ENCODE assay signal across 16 cellular contexts in the genomic region with DNA sequence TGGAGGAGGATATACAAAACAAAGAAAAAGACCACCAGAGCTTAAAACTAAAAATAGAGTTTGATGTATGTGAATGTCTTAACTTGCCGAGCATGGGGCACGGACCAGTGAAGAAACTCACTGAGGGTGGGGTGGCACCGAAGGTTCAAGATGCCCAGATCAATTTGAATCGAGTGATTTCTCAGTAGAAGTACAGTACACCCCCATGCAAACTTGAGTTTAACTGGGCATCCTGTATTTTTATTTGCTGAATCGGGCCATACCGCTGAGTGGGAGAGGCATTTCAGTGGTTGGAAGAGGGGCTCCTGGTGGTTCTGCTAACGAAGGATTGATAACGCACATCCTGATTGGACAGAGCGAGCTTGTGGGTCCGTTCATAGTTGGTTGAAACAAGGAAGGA.
"Had no signal": no experiment of that assay in that cellular context is flagged by ENCODE, and none has a peak within 500 bp of the region (broad histone marks: within the 10 kb centered on the region; RNA-seq: fewer than 3 reads in every experiment).

No MANE protein-coding gene starts in this region.

- H3K4me1 ChIP-seq: adrenal gland, right lobe of liver, transverse colon had no signal

- H3K27ac Mint-ChIP-seq: activated naive CD4-positive, alpha-beta T cell treated with anti-CD3 and anti-CD28 coated beads, Interleukin-2, amount 50 U/mL, for 72 hours; activated T-cell treated with anti-CD3 and anti-CD28 coated beads, Interleukin-2, amount 50 U/mL, for 72 hours; mesothelial cell of epicardium; stimulated activated effector memory CD8-positive, alpha-beta T cell treated with anti-CD3 and anti-CD28 coated beads, Interleukin-12 subunit alpha, Interleukin-12 subunit beta, amount 100 ng/mL, for 72 hours had no signal

- H3K27me3 ChIP-seq: right lobe of liver had no signal

- H3K27ac ChIP-seq: adrenal gland, cardiac muscle cell, right lobe of liver, SK-N-MC, transverse colon had no signal

- H3K9me3 ChIP-seq: adrenal gland, right lobe of liver, transverse colon had no signal

- H3K4me3 ChIP-seq: adrenal gland, cardiac muscle cell, lung, right lobe of liver, SK-N-MC, transverse colon had no signal

- H3K4me3 Mint-ChIP-seq: activated T-cell treated with anti-CD3 and anti-CD28 coated beads, Interleukin-2, amount 50 U/mL, for 72 hours; mesothelial cell of epicardium; stimulated activated effector memory CD8-positive, alpha-beta T cell treated with anti-CD3 and anti-CD28 coated beads, Interleukin-12 subunit alpha, Interleukin-12 subunit beta, amount 100 ng/mL, for 72 hours had no signal

- H3K36me3 Mint-ChIP-seq: activated naive CD4-positive, alpha-beta T cell treated with anti-CD3 and anti-CD28 coated beads, Interleukin-2, amount 50 U/mL, for 72 hours; mesothelial cell of epicardium; stimulated activated effector memory CD8-positive, alpha-beta T cell treated with anti-CD3 and anti-CD28 coated beads, Interleukin-12 subunit alpha, Interleukin-12 subunit beta, amount 100 ng/mL, for 72 hours had no signal

- H3K9me3 Mint-ChIP-seq: activated naive CD4-positive, alpha-beta T cell treated with anti-CD3 and anti-CD28 coated beads, Interleukin-2, amount 50 U/mL, for 72 hours; activated T-cell treated with anti-CD3 and anti-CD28 coated beads, Interleukin-2, amount 50 U/mL, for 72 hours; stimulated activated effector memory CD8-positive, alpha-beta T cell treated with anti-CD3 and anti-CD28 coated beads, Interleukin-12 subunit alpha, Interleukin-12 subunit beta, amount 100 ng/mL, for 72 hours had no signal

- DNase-seq: activated CD4-positive, alpha-beta T cell treated with anti-CD3 and anti-CD28 coated beads, Interleukin-2, amount 50 U/mL, for 4 hours; activated gamma-delta T cell treated with Interleukin-2 at 50 U/mL for 16 hours; activated T-cell treated with anti-CD3 and anti-CD28 coated beads, Interleukin-2, amount 50 U/mL, for 72 hours; adrenal gland; erythroblast; left colon; right lobe of liver; SHP77; stimulated activated CD4-positive, alpha-beta T cell treated with anti-CD3 and anti-CD28 coated beads, Interleukin-4, amount 100 ng/mL, for 24 hours; transverse colon had no signal

- ATAC-seq: activated naive CD4-positive, alpha-beta T cell treated with anti-CD3 and anti-CD28 coated beads, Interleukin-2, amount 50 U/mL, for 72 hours; activated T-cell treated with anti-CD3 and anti-CD28 coated beads, Interleukin-2, amount 50 U/mL, for 72 hours; left colon; right lobe of liver; stimulated activated effector memory CD8-positive, alpha-beta T cell treated with anti-CD3 and anti-CD28 coated beads, Interleukin-12 subunit alpha, Interleukin-12 subunit beta, amount 100 ng/mL, for 72 hours had no signal

- H3K36me3 ChIP-seq: adrenal gland, cardiac muscle cell, right lobe of liver, transverse colon had no signal

- H3K4me1 Mint-ChIP-seq: stimulated activated effector memory CD8-positive, alpha-beta T cell treated with anti-CD3 and anti-CD28 coated beads, Interleukin-12 subunit alpha, Interleukin-12 subunit beta, amount 100 ng/mL, for 72 hours had no signal
